ENCODE assay signal across 11 cellular contexts in genomic region chr1:222404710-222405109, GRCh38.
A peak's percentile ranks its signal among the peaks of the same experiment; 100 is the strongest.
DNase-seq lines count a peak whose midpoint lies in the region; ATAC-seq and TF ChIP-seq lines count a peak whose summit lies in the region.
"Had no signal": no experiment of that assay in that cellular context is flagged by ENCODE, and none has a peak within 500 bp of the region (broad histone marks: within the 10 kb centered on the region; RNA-seq: fewer than 3 reads in every experiment).

No MANE protein-coding gene starts in this region.

- CTCF ChIA-PET in naive thymus-derived CD4-positive, alpha-beta T cell (lab: Charles Lee) = no interaction called here

- H3K36me3 Mint-ChIP-seq in activated naive CD4-positive, alpha-beta T cell treated with anti-CD3 and anti-CD28 coated beads, Interleukin-2, amount 50 U/mL, for 72 hours = peaks cover 0 to 11% of the 10 kb centered on the region in 2 donors
- H3K36me3 Mint-ChIP-seq in IgD-negative memory B cell = peaks cover 2% of the 10 kb centered on the region
- peaks cover 0 to 9% (median 3%) of the 10 kb centered on the region in 5 donors for H3K36me3 Mint-ChIP-seq in naive thymus-derived CD4-positive, alpha-beta T cell

- peaks cover 5% of the 10 kb centered on the region for H3K27me3 Mint-ChIP-seq in IgD-negative memory B cell
- peaks cover 0 to 32% (median 0%) of the 10 kb centered on the region in 5 donors for H3K27me3 Mint-ChIP-seq in naive thymus-derived CD4-positive, alpha-beta T cell

- no peaks in the 10 kb centered on the region for H3K4me1 ChIP-seq in naive thymus-derived CD4-positive, alpha-beta T cell (ENCODE audit: control insufficient read depth in 2 of 2, insufficient read depth in 2 of 2, low read length in 2 of 2)
- H3K4me1 ChIP-seq in tibial artery = no peaks in the 10 kb centered on the region

- DNase-seq in activated naive CD4-positive, alpha-beta T cell treated with anti-CD3 and anti-CD28 coated beads, Interleukin-2, amount 50 U/mL, for 72 hours (ENCODE audit: low spot score in 2 of 2) = no peak
- no peak for DNase-seq in activated naive CD4-positive, alpha-beta T cell (lab: John Stamatoyannopoulos, UW)
- DNase-seq in naive thymus-derived CD4-positive, alpha-beta T cell = no peak
- DNase-seq in DMS53 (lab: John Stamatoyannopoulos, UW) (no peak), tibial artery (no peak), HCEC 1CT (no peak)
- DNase-seq: activated CD4-positive, alpha-beta T cell treated with anti-CD3 and anti-CD28 coated beads, Interleukin-2, amount 50 U/mL, for 1 hour; H7; Right ventricle myocardium superior had no signal

- intact Hi-C loops in naive thymus-derived CD4-positive, alpha-beta T cell (cut with micrococcal nuclease) = no loop called here
- intact Hi-C loops in tibial artery (cut with DNase I; ENCODE audit: low total_unique reads) = no loop called here

- ATAC-seq in activated naive CD4-positive, alpha-beta T cell treated with anti-CD3 and anti-CD28 coated beads, Interleukin-2, amount 50 U/mL, for 72 hours = peak; percentile 41 to 48
- peak; percentile 94 for ATAC-seq in GM21717 (IDR thresholded peaks at IDR 0.05; ENCODE audit: unreplicated experiment)
- ATAC-seq in naive thymus-derived CD4-positive, alpha-beta T cell = no peak

- H3K9me3 ChIP-seq in naive thymus-derived CD4-positive, alpha-beta T cell (ENCODE audit: control insufficient read depth in 2 of 3, low read length in 3 of 3) = no peaks in the 10 kb centered on the region
- H3K9me3 ChIP-seq in tibial artery = no peaks in the 10 kb centered on the region

- H3K27ac Mint-ChIP-seq in activated naive CD4-positive, alpha-beta T cell treated with anti-CD3 and anti-CD28 coated beads, Interleukin-2, amount 50 U/mL, for 72 hours = no peak overlapping the region
- H3K27ac Mint-ChIP-seq in IgD-negative memory B cell = peak overlapping the region in 1 of 3 donors; percentile 70
- peak overlapping the region in 1 of 9 donors; percentile 59 for H3K27ac Mint-ChIP-seq in naive thymus-derived CD4-positive, alpha-beta T cell

- peaks cover 3 to 5% (median 5%) of the 10 kb centered on the region in 3 donors for H3K4me1 Mint-ChIP-seq in IgD-negative memory B cell
- peaks cover 0 to 13% (median 5%) of the 10 kb centered on the region in 7 donors for H3K4me1 Mint-ChIP-seq in naive thymus-derived CD4-positive, alpha-beta T cell

- POLR2A ChIA-PET in naive thymus-derived CD4-positive, alpha-beta T cell (lab: Charles Lee) = no interaction called here

- no peaks in the 10 kb centered on the region for H3K36me3 ChIP-seq in naive thymus-derived CD4-positive, alpha-beta T cell (ENCODE audit: control insufficient read depth in 2 of 3, insufficient read depth in 3 of 3, low read length in 3 of 3)
- H3K36me3 ChIP-seq in tibial artery = no peaks in the 10 kb centered on the region

- H3K27ac ChIP-seq in naive thymus-derived CD4-positive, alpha-beta T cell (ENCODE audit: low read depth, low read length) = no peak overlapping the region
- no peak overlapping the region for H3K27ac ChIP-seq in tibial artery

- no peaks in the 10 kb centered on the region for H3K27me3 ChIP-seq in naive thymus-derived CD4-positive, alpha-beta T cell (ENCODE audit: control insufficient read depth in 2 of 2, insufficient read depth in 2 of 2, low read length in 2 of 2)
- H3K27me3 ChIP-seq in tibial artery = no peaks in the 10 kb centered on the region

- H3K9me3 Mint-ChIP-seq in activated naive CD4-positive, alpha-beta T cell treated with anti-CD3 and anti-CD28 coated beads, Interleukin-2, amount 50 U/mL, for 72 hours = peaks cover 3 to 12% of the 10 kb centered on the region in 2 donors
- peaks cover 0 to 3% (median 2%) of the 10 kb centered on the region in 3 donors for H3K9me3 Mint-ChIP-seq in IgD-negative memory B cell
- H3K9me3 Mint-ChIP-seq in naive thymus-derived CD4-positive, alpha-beta T cell = peaks cover 0 to 18% (median 5%) of the 10 kb centered on the region in 11 donors

- H3K4me3 ChIP-seq in naive thymus-derived CD4-positive, alpha-beta T cell (ENCODE audit: low read length) = no peak overlapping the region
- no peak overlapping the region for H3K4me3 ChIP-seq in tibial artery

- H3K4me3 Mint-ChIP-seq in IgD-negative memory B cell = peak overlapping the region; percentile 65 to 94 (median 88)
- peak overlapping the region in 7 of 10 donors; percentile 26 to 74 (median 57) for H3K4me3 Mint-ChIP-seq in naive thymus-derived CD4-positive, alpha-beta T cell

- TF ChIP-seq CTCF in tibial artery (IDR thresholded peaks at IDR 0.05) = no peak
